ENCODE assay signal across 8 cellular contexts in the genomic region with DNA sequence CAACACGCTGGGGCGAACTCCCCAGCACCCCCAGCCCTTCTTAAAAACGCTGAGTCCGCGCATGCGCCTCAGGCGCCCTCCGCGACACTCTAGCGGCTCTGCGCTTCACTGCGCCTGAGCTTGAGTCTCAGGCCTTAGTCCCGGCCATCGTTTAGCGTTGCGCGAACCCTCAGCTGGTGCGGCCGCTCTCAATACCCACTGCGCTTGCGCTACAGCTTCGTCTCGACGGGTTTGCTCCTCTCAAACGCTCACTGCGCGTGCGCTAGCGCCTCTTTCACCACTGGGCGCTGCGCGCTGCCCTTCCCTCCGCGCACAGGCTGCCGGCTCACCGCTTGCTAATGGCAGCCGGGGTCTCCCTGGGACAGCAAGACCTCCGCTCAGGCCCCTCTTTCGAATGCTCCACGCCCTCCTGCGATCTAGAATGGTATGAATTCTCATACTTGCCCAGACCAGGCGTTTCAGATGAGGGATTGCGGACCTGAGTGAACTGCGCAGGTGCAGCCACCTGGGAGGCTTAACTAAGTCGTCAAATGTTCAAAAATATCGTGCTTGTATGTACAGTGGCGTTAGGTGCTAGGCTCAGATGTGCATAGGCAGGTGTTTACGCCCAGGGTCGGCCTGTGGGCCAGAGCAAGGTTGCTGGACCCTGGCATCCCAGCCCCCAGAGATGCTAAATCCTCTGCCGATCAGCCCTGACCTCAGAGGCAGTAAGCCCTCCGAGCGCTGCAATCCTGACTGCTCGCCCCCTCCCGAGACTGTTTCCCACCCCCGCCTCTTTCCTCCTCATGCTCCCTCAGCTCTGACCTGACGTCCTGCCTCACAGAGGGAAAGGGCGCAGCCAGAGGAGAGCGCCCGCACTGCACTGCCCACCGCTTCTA. TPM values are rescaled to one million over a fixed set of nuclear protein-coding genes. Genes with fewer than 3 reads are reported as not detected.
DNase-seq lines count a peak whose midpoint lies in the region; ATAC-seq, FAIRE-seq and TF ChIP-seq lines count a peak whose summit lies in the region.

A gene with protein sequence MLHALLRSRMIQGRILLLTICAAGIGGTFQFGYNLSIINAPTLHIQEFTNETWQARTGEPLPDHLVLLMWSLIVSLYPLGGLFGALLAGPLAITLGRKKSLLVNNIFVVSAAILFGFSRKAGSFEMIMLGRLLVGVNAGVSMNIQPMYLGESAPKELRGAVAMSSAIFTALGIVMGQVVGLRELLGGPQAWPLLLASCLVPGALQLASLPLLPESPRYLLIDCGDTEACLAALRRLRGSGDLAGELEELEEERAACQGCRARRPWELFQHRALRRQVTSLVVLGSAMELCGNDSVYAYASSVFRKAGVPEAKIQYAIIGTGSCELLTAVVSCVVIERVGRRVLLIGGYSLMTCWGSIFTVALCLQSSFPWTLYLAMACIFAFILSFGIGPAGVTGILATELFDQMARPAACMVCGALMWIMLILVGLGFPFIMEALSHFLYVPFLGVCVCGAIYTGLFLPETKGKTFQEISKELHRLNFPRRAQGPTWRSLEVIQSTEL (plus strand): TSS at position 270 of the 878 bp plus-strand sequence. CDS start 125 bp downstream, at position 395.

- H3K36me3 Mint-ChIP-seq in T-helper 17 cell (ENCODE audit: low read depth), result no peaks in the 10 kb centered on the region

- H3K27me3 ChIP-seq in right atrium auricular region, result no peaks in the 10 kb centered on the region
- H3K27me3 ChIP-seq in psoas muscle (ENCODE audit: insufficient read depth in 3 of 3, low read length in 2 of 3), result no peaks in the 10 kb centered on the region

- H3K27ac Mint-ChIP-seq in T-helper 17 cell, result peak within 1 kb of the TSS; percentile 74

- H3K9me3 ChIP-seq in T-helper 17 cell (ENCODE audit: control insufficient read depth, low read length, poor library complexity, severe bottlenecking) (no peaks in the 10 kb centered on the region), right atrium auricular region (no peaks in the 10 kb centered on the region), psoas muscle (no peaks in the 10 kb centered on the region)

- peaks cover 0 to 20% of the 10 kb centered on the region in 2 donors for H3K4me1 ChIP-seq in right atrium auricular region
- peaks cover 14% of the 10 kb centered on the region for H3K4me1 ChIP-seq in psoas muscle

- H3K27ac ChIP-seq in right atrium auricular region (peak within 1 kb of the TSS; percentile 92 to 96), psoas muscle (peak within 1 kb of the TSS; percentile 78)

- intact Hi-C loops in psoas muscle (cut with DNase I), result no loop called here

- peak; percentile 99 for FAIRE-seq in urothelium cell line (lab: Jason Lieb, UNC)

- 2 to 3% (median 2%) methylated on average over 53 to 60 of the region's 60 CpGs for WGBS in psoas muscle, 3 donors

- peak within 1 kb of the TSS; percentile 94 for H3K4me3 Mint-ChIP-seq in T-helper 17 cell

- H3K36me3 ChIP-seq in right atrium auricular region, result peaks cover 2% of the 10 kb centered on the region
- H3K36me3 ChIP-seq in psoas muscle (ENCODE audit: insufficient read depth in 1 of 2, low read depth in 1 of 2), result no peaks in the 10 kb centered on the region

- peak within 1 kb of the TSS; percentile 46 to 68 for H3K4me3 ChIP-seq in right atrium auricular region
- H3K4me3 ChIP-seq in psoas muscle, result peak within 1 kb of the TSS; percentile 67

- ATAC-seq in GM18498 (IDR thresholded peaks at IDR 0.05; ENCODE audit: unreplicated experiment) (peak; percentile 95), HG02885 (IDR thresholded peaks at IDR 0.05; ENCODE audit: poor library complexity, unreplicated experiment) (peak; percentile 96), T-helper 17 cell (peak; percentile 96), psoas muscle (peak; percentile 96)

- DNase-seq in NCI-H1694 treated with DMSO at 0.1 percent for 48 hours (lab: John Stamatoyannopoulos, UW) (peak; percentile 93), T-helper 17 cell (peak; percentile 81 to 90 (median 88)), anterior cingulate cortex (lab: John Stamatoyannopoulos, UW) (peak; percentile 56 to 97 (median 94)), right atrium auricular region (ENCODE audit: low spot score) (peak; percentile 93), psoas muscle (peak; percentile 98 to 100), urothelium cell line (ENCODE audit: low spot score) (peak; percentile 100)

- no peak for TF ChIP-seq CTCF in right atrium auricular region (IDR thresholded peaks at IDR 0.05)
- TF ChIP-seq CTCF in psoas muscle (IDR thresholded peaks at IDR 0.05), result no peak

- H3K4me1 Mint-ChIP-seq in T-helper 17 cell, result peaks cover 16% of the 10 kb centered on the region

- no peaks in the 10 kb centered on the region for H3K27me3 Mint-ChIP-seq in T-helper 17 cell

RNA-seq across cellular contexts. Expression of the gene that starts here (rescaled TPM):
- 10 to 100 TPM in 1 of 2 donors, 1 to 10 TPM in 1; 9.8 to 11.9 TPM for total RNA-seq in T-helper 17 cell
- total RNA-seq in right atrium auricular region, result 10 to 100 TPM; 10.6 to 15.5 TPM
- 10 to 100 TPM in 1 of 4 donors, 1 to 10 TPM in 3; 4.2 to 11.8 (median 6.3) TPM for total RNA-seq in psoas muscle
- 10 to 100 TPM in 1 of 3 donors, 1 to 10 TPM in 2; 3.7 to 12.7 (median 4.9) TPM for polyA plus RNA-seq in psoas muscle

Comparison
In these comparisons a context has a peak if more than half of its experiments do, and no peak if none do; other contexts are left out.
1. Peak in every context shown above with its lines: DNase-seq, ATAC-seq, H3K4me3 ChIP-seq and H3K27ac ChIP-seq.